1 cellular context compared by ENCODE assay signal in the genomic region with DNA sequence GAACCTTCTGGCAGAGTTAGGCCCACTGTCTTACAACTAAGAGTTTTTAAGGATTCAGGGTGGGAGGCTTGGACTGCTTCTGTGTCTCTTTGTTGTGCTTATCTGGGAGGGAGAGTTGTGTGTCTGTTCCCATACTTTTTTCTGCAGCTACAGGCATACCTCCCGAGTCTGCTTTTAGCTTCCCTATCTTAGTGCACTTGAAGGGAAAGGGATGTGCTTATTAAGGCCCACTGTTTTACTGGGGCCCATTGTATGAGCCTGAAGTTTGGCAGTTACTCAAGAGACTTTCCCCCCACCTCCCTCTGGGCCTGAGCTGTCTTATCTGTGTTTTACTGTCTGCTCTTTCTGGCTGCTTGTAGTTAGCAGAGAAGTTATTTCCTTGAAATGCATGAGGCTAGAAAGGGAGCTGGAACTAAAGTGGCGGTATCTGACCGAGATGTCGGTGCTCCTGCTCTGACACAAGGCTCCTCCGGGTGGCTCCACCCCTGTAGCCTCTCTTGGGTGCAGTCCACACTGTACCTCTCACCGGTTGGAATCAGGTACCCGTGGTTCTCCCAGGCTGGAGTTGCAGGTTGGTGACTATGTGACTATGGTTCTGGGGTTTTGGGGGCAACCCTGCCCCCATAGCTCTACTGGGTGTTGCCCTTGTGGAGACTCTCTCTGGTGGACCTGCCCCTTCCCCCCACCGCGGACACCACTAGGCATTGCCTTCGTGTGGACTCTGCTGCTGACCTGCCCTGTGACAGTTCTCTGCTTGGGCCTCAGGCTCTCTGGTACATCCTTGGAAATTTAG.
TF ChIP-seq lines count a peak whose summit lies in the region.

No MANE protein-coding gene starts in this region.

TF ChIP-seq in HCT116, 20 proteins besides CTCF, POLR2A, EP300 and RAD21:
- no peak for TF ChIP-seq SRF (IDR thresholded peaks at IDR 0.05; ENCODE audit: low read depth)
- no peak for TF ChIP-seq ZFX (IDR thresholded peaks at IDR 0.05)
- TF ChIP-seq TCF7L2 (IDR thresholded peaks at IDR 0.05; ENCODE audit: borderline replicate concordance, extremely low read depth, insufficient read depth, insufficient read length): no peak
- TF ChIP-seq, protein P1, sequence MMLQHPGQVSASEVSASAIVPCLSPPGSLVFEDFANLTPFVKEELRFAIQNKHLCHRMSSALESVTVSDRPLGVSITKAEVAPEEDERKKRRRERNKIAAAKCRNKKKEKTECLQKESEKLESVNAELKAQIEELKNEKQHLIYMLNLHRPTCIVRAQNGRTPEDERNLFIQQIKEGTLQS (IDR thresholded peaks at IDR 0.05): no peak
- no peak for TF ChIP-seq SP1 (IDR thresholded peaks at IDR 0.05; ENCODE audit: low read depth)
- no peak for TF ChIP-seq FOSL1 (IDR thresholded peaks at IDR 0.05; ENCODE audit: low read depth)
- TF ChIP-seq JUND (IDR thresholded peaks at IDR 0.05): no peak
